ENCODE assay signal across 18 cellular contexts in the genomic region with DNA sequence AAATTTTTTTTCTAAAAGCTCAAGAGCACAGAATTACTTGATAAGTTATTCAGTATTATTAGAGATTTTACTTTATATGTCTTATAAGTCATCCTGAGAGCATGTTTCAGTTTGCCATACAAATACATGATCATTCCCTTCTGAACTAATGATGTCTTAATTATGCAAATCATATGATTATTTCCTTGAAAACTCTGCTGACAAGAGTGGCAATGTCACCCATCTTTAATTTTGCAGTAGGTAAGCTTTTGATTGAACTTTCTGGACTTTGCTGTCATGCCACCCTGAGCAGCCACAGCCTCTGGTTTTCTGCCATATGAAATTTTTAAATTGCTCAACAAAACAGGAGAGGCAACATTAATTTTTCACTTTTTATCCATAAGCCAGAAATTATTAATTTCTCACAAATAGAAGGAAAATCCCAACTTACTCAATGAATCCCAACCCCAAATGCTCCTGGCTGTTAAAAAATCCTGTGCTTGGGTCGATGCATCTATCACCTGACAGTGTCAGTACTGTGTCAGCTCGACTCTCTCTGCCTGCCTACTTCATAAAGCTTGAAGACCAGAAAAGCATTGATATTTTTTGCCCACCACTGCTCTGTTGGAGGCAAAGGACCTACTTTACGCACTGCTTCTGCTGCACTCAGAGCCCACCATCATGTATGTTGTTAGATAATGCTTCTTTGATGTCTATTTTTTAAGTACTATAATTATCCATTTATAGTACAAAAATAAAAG. TPM values are rescaled to one million over a fixed set of nuclear protein-coding genes. Genes with fewer than 3 reads are reported as not detected.
DNase-seq lines count a peak whose midpoint lies in the region; FAIRE-seq and TF ChIP-seq lines count a peak whose summit lies in the region.
"Had no signal": no experiment of that assay in that cellular context is flagged by ENCODE, and none has a peak within 500 bp of the region (broad histone marks: within the 10 kb centered on the region; RNA-seq: fewer than 3 reads in every experiment).

No MANE protein-coding gene starts in this region.

- no peaks in the 10 kb centered on the region for H3K9me3 ChIP-seq in adipocyte (ENCODE audit: control insufficient read depth, low read length)
- H3K9me3 ChIP-seq in tibial nerve, result no peaks in the 10 kb centered on the region
- no peaks in the 10 kb centered on the region for H3K9me3 ChIP-seq in HAP-1
- H3K9me3 ChIP-seq: SJSA1 had no signal

- peak overlapping the region; percentile 60 for H3K9ac ChIP-seq in adipocyte (ENCODE audit: low read length)

- in situ Hi-C loops in HAP-1 (cut with MboI; ENCODE audit: low sequenced_read_pairs), result no loop called here

- no peak for FAIRE-seq in urothelium cell line (lab: Jason Lieb, UNC)
- FAIRE-seq: GM12878, H54, RCC 7860 had no signal

- 43 to 58% methylated on average over 3 of the region's 3 CpGs for WGBS in tibial nerve, 2 donors

- DNase-seq in adipocyte (ENCODE audit: low read depth) (no peak), pons (ENCODE audit: low spot score) (peak; percentile 66), tibial nerve (ENCODE audit: low spot score in 2 of 2) (no peak), urothelium cell line (ENCODE audit: low spot score) (no peak), HAP-1 (ENCODE audit: low spot score in 2 of 2) (no peak)
- no peak for DNase-seq in stimulated activated CD4-positive, alpha-beta T cell treated with anti-CD3 and anti-CD28 coated beads, Interleukin-1b, Interleukin-23, amount 100 ng/mL, for 48 hours
- DNase-seq: CD4-positive, CD25-positive, alpha-beta regulatory T cell; DND-41; NCI-H1417; NCI-H2107; NCI-H510A treated with DMSO at 0.1 percent for 48 hours; NCI-H748 treated with DMSO at 0.1 percent for 48 hours; OCI-M1 had no signal

- peaks cover 22% of the 10 kb centered on the region for H3K4me1 ChIP-seq in adipocyte (ENCODE audit: control insufficient read depth, insufficient read depth, low read length)
- peaks cover 0 to 19% (median 3%) of the 10 kb centered on the region in 4 donors for H3K4me1 ChIP-seq in tibial nerve
- H3K4me1 ChIP-seq in HAP-1, result no peaks in the 10 kb centered on the region
- H3K4me1 ChIP-seq: SJSA1 had no signal

- TF ChIP-seq POLR2A in tibial nerve (IDR thresholded peaks at IDR 0.05), result no peak

- H3K27me3 ChIP-seq in adipocyte (replicated peaks; ENCODE audit: control insufficient read depth, insufficient read depth, low read length) (no peaks in the 10 kb centered on the region), layer of hippocampus (ENCODE audit: control insufficient read depth, insufficient read depth, low read length) (no peaks in the 10 kb centered on the region), tibial nerve (no peaks in the 10 kb centered on the region), HAP-1 (ENCODE audit: low read depth) (no peaks in the 10 kb centered on the region)
- H3K27me3 ChIP-seq: SJSA1 had no signal

- H3K27ac ChIP-seq in layer of hippocampus (ENCODE audit: low read depth, low read length) (peak overlapping the region; percentile 46), tibial nerve (peak overlapping the region; percentile 29 to 73 (median 49))
- H3K27ac ChIP-seq: SJSA1 had no signal

- peak overlapping the region; percentile 24 for H3K4me3 ChIP-seq in adipocyte (ENCODE audit: low read length)
- H3K4me3 ChIP-seq in tibial nerve, result no peak overlapping the region
- H3K4me3 ChIP-seq in HAP-1, result no peak overlapping the region
- H3K4me3 ChIP-seq: GM12878, SJSA1 had no signal

- TF ChIP-seq CTCF in tibial nerve (IDR thresholded peaks at IDR 0.05), result no peak

- H3K36me3 ChIP-seq in adipocyte (ENCODE audit: control insufficient read depth, insufficient read depth, low read length, severe bottlenecking) (no peaks in the 10 kb centered on the region), tibial nerve (no peaks in the 10 kb centered on the region), HAP-1 (replicated peaks) (no peaks in the 10 kb centered on the region)
- H3K36me3 ChIP-seq: SJSA1 had no signal

- TF ChIP-seq EP300 in tibial nerve (IDR thresholded peaks at IDR 0.05), result no peak

RNA-seq across cellular contexts. Expression of a gene that starts 11.6 kb away (rescaled TPM):
- 100 to 1,000 TPM in 1 of 4 donors, 10 to 100 TPM in 3; 42.2 to 107 (median 55.9) TPM for total RNA-seq in tibial nerve

RNA-seq across cellular contexts. Expression of a gene that starts 46.8 kb away (rescaled TPM):
- 10 to 100 TPM; 24.0 to 50.3 (median 32.9) TPM for total RNA-seq in tibial nerve
